ENCODE assay signal across 8 cellular contexts in genomic region chrX:129984196-129984962, GRCh38. TPM values are rescaled to one million over a fixed set of nuclear protein-coding genes. Genes with fewer than 3 reads are reported as not detected.
DNase-seq lines count a peak whose midpoint lies in the region; ATAC-seq, FAIRE-seq and TF ChIP-seq lines count a peak whose summit lies in the region.

No MANE protein-coding gene starts in this region.

- no peaks in the 10 kb centered on the region for H3K79me2 ChIP-seq in HepG2 (ENCODE audit: insufficient read depth, low read length)

- H3K27me3 ChIP-seq in body of pancreas = no peaks in the 10 kb centered on the region
- no peaks in the 10 kb centered on the region for H3K27me3 ChIP-seq in HepG2 (ENCODE audit: control insufficient read depth in 1 of 2, insufficient read depth in 2 of 2, low read length in 2 of 2)
- no peaks in the 10 kb centered on the region for H3K27me3 ChIP-seq in testis

- BruUV-seq in HepG2 (replicated peaks; lab: Mats Ljungman, UMichigan) = no TSS peak

- H3K9ac ChIP-seq in HepG2 (ENCODE audit: insufficient read depth, low read depth, low read length) = peak overlapping the region; percentile 43; the same call in 1 of the 2 replicates

- peak; percentile 13 for DNase-seq in NCI-H1105 treated with DMSO at 0.1 percent for 48 hours (lab: John Stamatoyannopoulos, UW)
- no peak for DNase-seq in NCI-H1105 (lab: John Stamatoyannopoulos, UW)
- no peak for DNase-seq in RWPE1 (ENCODE audit: low spot score)
- peak; percentile 16 to 30 (median 24) for DNase-seq in body of pancreas
- DNase-seq in HepG2 (ENCODE audit: low spot score) = no peak
- DNase-seq in testis = peak; percentile 17

- H3K4me2 ChIP-seq in HepG2 (ENCODE audit: low read depth, low read length) = peak overlapping the region; percentile 73

- in situ Hi-C loops in HepG2 (cut with HindIII; ENCODE audit: extremely low pct_ligation_motif_present, low pct_unique_long_range_greater_than_20kb) = no loop called here

- H3K36me3 ChIP-seq in body of pancreas (replicated peaks in 1 of 2; ENCODE audit: insufficient read depth in 1 of 2, low read depth in 2 of 2) (no peaks in the 10 kb centered on the region), HepG2 (replicated peaks in 1 of 2; ENCODE audit: control insufficient read depth in 1 of 2, insufficient read depth in 2 of 2, low read length in 2 of 2) (no peaks in the 10 kb centered on the region), testis (ENCODE audit: low read depth, missing control alignments) (no peaks in the 10 kb centered on the region)

- H3K27ac ChIP-seq in RWPE1 (peak overlapping the region; percentile 41; the same call in 1 of the 2 replicates), body of pancreas (no peak overlapping the region), HepG2 (ENCODE audit: extremely low read length, insufficient read depth, low read length) (no peak overlapping the region), testis (no peak overlapping the region)

- no peak for FAIRE-seq in HepG2 (lab: Jason Lieb, UNC)

- intact Hi-C loops in body of pancreas (cut with DNase I) (no loop called here), HepG2 (cut with micrococcal nuclease; ENCODE audit: unreplicated experiment) (loop anchor here (5.0 kb wide), 1 partner anchor 52 kb away; no protein-coding TSS in a partner anchor), testis (cut with DNase I; ENCODE audit: low total_unique reads) (no loop called here)

- no peak overlapping the region for H2AFZ ChIP-seq in HepG2 (ENCODE audit: low read length)

- no peak overlapping the region for H3K4me3 ChIP-seq in body of pancreas
- H3K4me3 ChIP-seq in HepG2 (replicated peaks in 1 of 3; ENCODE audit: insufficient read depth in 1 of 3, low read depth in 2 of 3, low read length in 3 of 3) = peak overlapping the region; percentile 21 to 69 (median 62); a peak in 3 of 6 replicates
- peak overlapping the region; percentile 44 to 61 for H3K4me3 ChIP-seq in testis

- TF ChIP-seq RAD21 in HepG2 (CRISPR knock-in tag; IDR thresholded peaks at IDR 0.05) = no peak

- no peak for TF ChIP-seq EP300 in HepG2 (IDR thresholded peaks at IDR 0.05; ENCODE audit: low read depth in 2 of 2, low read length in 2 of 2)
- no peak for TF ChIP-seq EP300 in HepG2 (CRISPR knock-in tag; IDR thresholded peaks at IDR 0.05; ENCODE audit: borderline replicate concordance)

- POLR2A ChIA-PET in RWPE1 (lab: Yijun Ruan, JAX; ENCODE audit: low non-redundant PET) (no interaction called here), HepG2 (lab: Yijun Ruan, JAX) (no interaction called here)

- no peaks in the 10 kb centered on the region for H3K9me3 ChIP-seq in body of pancreas
- H3K9me3 ChIP-seq in HepG2 (ENCODE audit: low read length) = no peaks in the 10 kb centered on the region
- no peaks in the 10 kb centered on the region for H3K9me3 ChIP-seq in testis

- ATAC-seq in body of pancreas (no peak), HepG2 (no peak), GM18873 (IDR thresholded peaks at IDR 0.05; ENCODE audit: low FRiP score, unreplicated experiment) (no peak), HG02571 (IDR thresholded peaks at IDR 0.05; ENCODE audit: unreplicated experiment) (no peak)

- H3K4me1 ChIP-seq in body of pancreas = peaks cover 5% of the 10 kb centered on the region
- H3K4me1 ChIP-seq in HepG2 (ENCODE audit: insufficient read depth, low read length) = peaks cover 9% of the 10 kb centered on the region
- H3K4me1 ChIP-seq in testis = no peaks in the 10 kb centered on the region

- CTCF ChIA-PET in RWPE1 (lab: Yijun Ruan, JAX) (interaction anchor here (0.6 kb wide), 1 partner anchor 72 kb away, joined by 3 read pairs; no protein-coding TSS in a partner anchor), HepG2 (lab: Yijun Ruan, JAX; ENCODE audit: low intra/inter-chr PET ratio, low total read pairs) (no interaction called here)

- TF ChIP-seq POLR2A in body of pancreas (IDR thresholded peaks at IDR 0.05) (peak in 1 of 3 donors; percentile 14), HepG2 (IDR thresholded peaks at IDR 0.05; ENCODE audit: insufficient read depth in 1 of 2, low read depth in 2 of 2, low read length in 2 of 2) (no peak), testis (IDR thresholded peaks at IDR 0.05) (no peak)

- WGBS in body of pancreas, 2 donors = 9% methylated on average over 13 to 19 of the region's 63 CpGs
- 2% methylated on average over 23 of the region's 63 CpGs for WGBS in HepG2 (ENCODE audit: low lambda C conversion rate)
- WGBS in testis, 2 donors = 3 to 4% methylated on average over 19 to 24 of the region's 63 CpGs

- TF ChIP-seq CTCF in RWPE1 (conservative IDR thresholded peaks at IDR 0.05; ENCODE audit: low read depth) (no peak), body of pancreas (IDR thresholded peaks at IDR 0.05) (no peak), HepG2 (CRISPR knock-in tag; IDR thresholded peaks at IDR 0.05) (no peak), testis (IDR thresholded peaks at IDR 0.05) (no peak)

- H4K20me1 ChIP-seq in HepG2 (ENCODE audit: insufficient read depth, low read length) = no peaks in the 10 kb centered on the region

TF ChIP-seq in HepG2, 621 proteins besides CTCF, POLR2A, EP300 and RAD21:
- TF ChIP-seq KDM1A (CRISPR knock-in tag; IDR thresholded peaks at IDR 0.05) = no peak
- no peak for TF ChIP-seq ZNF605 (CRISPR knock-in tag; IDR thresholded peaks at IDR 0.05)
- TF ChIP-seq MLLT10 (CRISPR knock-in tag; IDR thresholded peaks at IDR 0.05) = no peak
- TF ChIP-seq ZFY (CRISPR knock-in tag; IDR thresholded peaks at IDR 0.05) = peak; percentile 22; the same call in 1 of the 2 replicates
- TF ChIP-seq AGO2 (optimal IDR thresholded peaks at IDR 0.05; ENCODE audit: low read depth, low read length) = peak; percentile 18
TF ChIP-seq in HepG2: peak in this region for 2.

RNA-seq across cellular contexts. Expression of gene BCORL1, which starts 1.9 kb away (rescaled TPM):
- total RNA-seq in body of pancreas (1 to 10 TPM; 3.0 to 4.4 TPM), HepG2 (2016; rRNA removed; fragmentation: Illumina TruSeq; extraction: Trizol) (1.4 and 4.1 TPM in 2 replicates), testis (10 to 100 TPM; 32.3 to 33.1 TPM)
- total RNA-seq in HepG2 (2016; cell fraction: cytosol; rRNA removed; fragmentation: Illumina TruSeq; extraction: Trizol; ENCODE audit: low read depth) = 1.1 and 1.2 TPM in 2 replicates
- total RNA-seq in HepG2 (2016; cell fraction: insoluble cytoplasmic fraction; rRNA removed; fragmentation: Illumina TruSeq; extraction: Trizol) = 0.84 and 3.6 TPM in 2 replicates
- total RNA-seq in HepG2 (2016; cell fraction: membrane; rRNA removed; fragmentation: Illumina TruSeq; extraction: Trizol) = 2.2 and 2.8 TPM in 2 replicates
- 3.0 and 4.6 TPM in 2 replicates for total RNA-seq in HepG2 (2016; cell fraction: nucleus; rRNA removed; fragmentation: Illumina TruSeq; extraction: Trizol)
- polyA plus RNA-seq in HepG2 (2011; rRNA removed) (0.67 and 0.71 TPM in 2 replicates), testis (ENCODE audit: insufficient read depth, low read depth, low replicate concordance) (27.7 TPM)
- 0.45 and 0.51 TPM in 2 replicates for polyA plus RNA-seq in HepG2 (2011; cell fraction: cytosol; rRNA removed)
- polyA plus RNA-seq in HepG2 (2011; cell fraction: nucleus; rRNA removed) = 2.3 and 3.4 TPM in 2 replicates
- 4.1 and 4.2 TPM in 2 replicates for polyA plus RNA-seq in HepG2 (2012)
- 0.23 and 0.25 TPM in 2 replicates for polyA plus RNA-seq in HepG2 (2016; cell fraction: cytosol; fragmentation: Illumina TruSeq; extraction: Trizol; ENCODE audit: low read depth)
- 3.5 and 5.3 TPM in 2 replicates for polyA plus RNA-seq in HepG2 (2016; cell fraction: insoluble cytoplasmic fraction; fragmentation: Illumina TruSeq; extraction: Trizol; ENCODE audit: low read depth)
- 0.49 and 0.65 TPM in 2 replicates for polyA plus RNA-seq in HepG2 (2016; cell fraction: membrane; fragmentation: Illumina TruSeq; extraction: Trizol; ENCODE audit: low read depth)
- 5.0 and 5.4 TPM in 2 replicates for polyA plus RNA-seq in HepG2 (2016; cell fraction: nucleus; fragmentation: Illumina TruSeq; extraction: Trizol; ENCODE audit: insufficient read depth, low read depth)
- polyA minus RNA-seq in HepG2 (2011; rRNA and poly(A)+ RNA removed; ENCODE audit: low replicate concordance) = 1.6 and 3.1 TPM in 2 replicates
- polyA minus RNA-seq in HepG2 (2011; cell fraction: cytosol; rRNA and poly(A)+ RNA removed) = 2.0 and 2.8 TPM in 2 replicates
- 2.1 and 3.0 TPM in 2 replicates for polyA minus RNA-seq in HepG2 (2011; cell fraction: nucleus; rRNA and poly(A)+ RNA removed)

Comparison
In these comparisons a context has a peak if more than half of its experiments do, and no peak if none do; other contexts are left out.
1. DNase-seq: peak in NCI-H1105 treated with DMSO at 0.1 percent for 48 hours (single experiment), body of pancreas (4 of 4) and testis (single experiment); none in NCI-H1105 (single experiment), RWPE1 (single experiment) and HepG2 (single experiment).
2. H3K4me3 ChIP-seq: peak in HepG2 (3 of 3) and testis (2 of 2); none in body of pancreas (0 of 2).
3. RNA of gene BCORL1, which starts 1.9 kb away (total RNA-seq): 32.3 to 33.1 TPM in testis; 3.0 to 4.4 TPM in body of pancreas and 0.84 to 4.6 TPM in HepG2; every median in the first group is over 4 times any median in the second.